1 cellular context compared by ENCODE assay signal in the genomic region with DNA sequence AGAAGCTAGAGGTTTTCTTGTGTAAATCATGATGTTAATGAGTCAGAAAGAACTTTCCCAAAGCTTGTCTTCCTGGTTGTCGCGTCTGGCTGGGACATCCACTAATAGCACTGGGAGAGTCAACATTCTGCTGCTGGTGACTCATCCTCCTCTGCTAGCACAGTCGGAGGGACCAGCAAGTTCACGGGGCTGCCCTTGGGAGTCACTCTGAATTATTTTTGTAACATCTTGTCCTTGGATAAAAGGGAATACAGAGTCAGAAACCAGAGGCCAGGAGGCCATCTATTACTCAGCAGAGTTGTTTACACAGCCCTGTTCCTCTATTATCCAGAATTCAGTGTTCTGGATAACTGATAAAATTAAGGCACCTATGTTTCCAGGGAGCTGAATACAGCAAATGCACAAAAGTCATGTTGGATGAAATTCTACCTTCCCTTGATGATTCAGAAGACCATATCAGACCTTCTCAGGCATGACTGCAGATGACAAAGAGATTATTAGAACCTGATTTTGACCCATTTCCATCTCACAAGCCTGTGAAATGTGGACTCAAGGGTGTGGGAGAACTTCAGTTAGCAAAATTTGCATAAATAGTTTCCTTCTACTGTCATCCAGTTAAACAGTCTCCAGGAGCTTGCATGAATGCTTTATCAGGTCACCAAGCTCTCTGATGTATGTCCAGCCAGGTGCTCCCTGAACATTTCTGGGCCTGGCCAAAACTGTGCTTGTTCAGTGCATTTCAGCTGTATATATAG.
TF ChIP-seq lines count a peak whose summit lies in the region.

No MANE protein-coding gene starts in this region.

TF ChIP-seq in K562, 482 proteins besides CTCF, POLR2A, EP300 and RAD21 (continued from another document and continues in another):
- TF ChIP-seq, protein P1, sequence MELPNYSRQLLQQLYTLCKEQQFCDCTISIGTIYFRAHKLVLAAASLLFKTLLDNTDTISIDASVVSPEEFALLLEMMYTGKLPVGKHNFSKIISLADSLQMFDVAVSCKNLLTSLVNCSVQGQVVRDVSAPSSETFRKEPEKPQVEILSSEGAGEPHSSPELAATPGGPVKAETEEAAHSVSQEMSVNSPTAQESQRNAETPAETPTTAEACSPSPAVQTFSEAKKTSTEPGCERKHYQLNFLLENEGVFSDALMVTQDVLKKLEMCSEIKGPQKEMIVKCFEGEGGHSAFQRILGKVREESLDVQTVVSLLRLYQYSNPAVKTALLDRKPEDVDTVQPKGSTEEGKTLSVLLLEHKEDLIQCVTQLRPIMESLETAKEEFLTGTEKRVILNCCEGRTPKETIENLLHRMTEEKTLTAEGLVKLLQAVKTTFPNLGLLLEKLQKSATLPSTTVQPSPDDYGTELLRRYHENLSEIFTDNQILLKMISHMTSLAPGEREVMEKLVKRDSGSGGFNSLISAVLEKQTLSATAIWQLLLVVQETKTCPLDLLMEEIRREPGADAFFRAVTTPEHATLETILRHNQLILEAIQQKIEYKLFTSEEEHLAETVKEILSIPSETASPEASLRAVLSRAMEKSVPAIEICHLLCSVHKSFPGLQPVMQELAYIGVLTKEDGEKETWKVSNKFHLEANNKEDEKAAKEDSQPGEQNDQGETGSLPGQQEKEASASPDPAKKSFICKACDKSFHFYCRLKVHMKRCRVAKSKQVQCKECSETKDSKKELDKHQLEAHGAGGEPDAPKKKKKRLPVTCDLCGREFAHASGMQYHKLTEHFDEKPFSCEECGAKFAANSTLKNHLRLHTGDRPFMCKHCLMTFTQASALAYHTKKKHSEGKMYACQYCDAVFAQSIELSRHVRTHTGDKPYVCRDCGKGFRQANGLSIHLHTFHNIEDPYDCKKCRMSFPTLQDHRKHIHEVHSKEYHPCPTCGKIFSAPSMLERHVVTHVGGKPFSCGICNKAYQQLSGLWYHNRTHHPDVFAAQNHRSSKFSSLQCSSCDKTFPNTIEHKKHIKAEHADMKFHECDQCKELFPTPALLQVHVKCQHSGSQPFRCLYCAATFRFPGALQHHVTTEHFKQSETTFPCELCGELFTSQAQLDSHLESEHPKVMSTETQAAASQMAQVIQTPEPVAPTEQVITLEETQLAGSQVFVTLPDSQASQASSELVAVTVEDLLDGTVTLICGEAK (IDR thresholded peaks at IDR 0.05): 0 out of 2 replicates have a peak, but pooled peaks have one; percentile 17
- TF ChIP-seq, protein P1 (CRISPR knock-in tag; IDR thresholded peaks at IDR 0.05): no peak
- peak; percentile 45; the same call in 1 of the 2 replicates for TF ChIP-seq CXXC5 (CRISPR knock-in tag; IDR thresholded peaks at IDR 0.05)
- TF ChIP-seq CREB1 (IDR thresholded peaks at IDR 0.05): no peak; the same call in 1 of the 2 replicates
- 0 out of 2 replicates have a peak, but pooled peaks have one; percentile 14 for TF ChIP-seq CREB1 (CRISPR knock-in tag; IDR thresholded peaks at IDR 0.05)
- TF ChIP-seq HEY1 (CRISPR knock-in tag; IDR thresholded peaks at IDR 0.05; ENCODE audit: borderline replicate concordance): 0 out of 2 replicates have a peak, but pooled peaks have one; percentile 12
- TF ChIP-seq, protein P2, sequence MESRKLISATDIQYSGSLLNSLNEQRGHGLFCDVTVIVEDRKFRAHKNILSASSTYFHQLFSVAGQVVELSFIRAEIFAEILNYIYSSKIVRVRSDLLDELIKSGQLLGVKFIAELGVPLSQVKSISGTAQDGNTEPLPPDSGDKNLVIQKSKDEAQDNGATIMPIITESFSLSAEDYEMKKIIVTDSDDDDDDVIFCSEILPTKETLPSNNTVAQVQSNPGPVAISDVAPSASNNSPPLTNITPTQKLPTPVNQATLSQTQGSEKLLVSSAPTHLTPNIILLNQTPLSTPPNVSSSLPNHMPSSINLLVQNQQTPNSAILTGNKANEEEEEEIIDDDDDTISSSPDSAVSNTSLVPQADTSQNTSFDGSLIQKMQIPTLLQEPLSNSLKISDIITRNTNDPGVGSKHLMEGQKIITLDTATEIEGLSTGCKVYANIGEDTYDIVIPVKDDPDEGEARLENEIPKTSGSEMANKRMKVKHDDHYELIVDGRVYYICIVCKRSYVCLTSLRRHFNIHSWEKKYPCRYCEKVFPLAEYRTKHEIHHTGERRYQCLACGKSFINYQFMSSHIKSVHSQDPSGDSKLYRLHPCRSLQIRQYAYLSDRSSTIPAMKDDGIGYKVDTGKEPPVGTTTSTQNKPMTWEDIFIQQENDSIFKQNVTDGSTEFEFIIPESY (CRISPR knock-in tag; IDR thresholded peaks at IDR 0.05): peak; percentile 58; the same call in 1 of the 2 replicates
- TF ChIP-seq, protein P3, sequence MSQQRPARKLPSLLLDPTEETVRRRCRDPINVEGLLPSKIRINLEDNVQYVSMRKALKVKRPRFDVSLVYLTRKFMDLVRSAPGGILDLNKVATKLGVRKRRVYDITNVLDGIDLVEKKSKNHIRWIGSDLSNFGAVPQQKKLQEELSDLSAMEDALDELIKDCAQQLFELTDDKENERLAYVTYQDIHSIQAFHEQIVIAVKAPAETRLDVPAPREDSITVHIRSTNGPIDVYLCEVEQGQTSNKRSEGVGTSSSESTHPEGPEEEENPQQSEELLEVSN (IDR thresholded peaks at IDR 0.05; ENCODE audit: borderline replicate concordance in 1 of 2, extremely low read depth in 1 of 2, insufficient read depth in 1 of 2, insufficient read length in 1 of 2, low read depth in 1 of 2, low read length in 1 of 2, poor library complexity in 1 of 2, severe bottlenecking in 1 of 2): no peak
- no peak for TF ChIP-seq HDGF (IDR thresholded peaks at IDR 0.05)
- TF ChIP-seq, protein P4, sequence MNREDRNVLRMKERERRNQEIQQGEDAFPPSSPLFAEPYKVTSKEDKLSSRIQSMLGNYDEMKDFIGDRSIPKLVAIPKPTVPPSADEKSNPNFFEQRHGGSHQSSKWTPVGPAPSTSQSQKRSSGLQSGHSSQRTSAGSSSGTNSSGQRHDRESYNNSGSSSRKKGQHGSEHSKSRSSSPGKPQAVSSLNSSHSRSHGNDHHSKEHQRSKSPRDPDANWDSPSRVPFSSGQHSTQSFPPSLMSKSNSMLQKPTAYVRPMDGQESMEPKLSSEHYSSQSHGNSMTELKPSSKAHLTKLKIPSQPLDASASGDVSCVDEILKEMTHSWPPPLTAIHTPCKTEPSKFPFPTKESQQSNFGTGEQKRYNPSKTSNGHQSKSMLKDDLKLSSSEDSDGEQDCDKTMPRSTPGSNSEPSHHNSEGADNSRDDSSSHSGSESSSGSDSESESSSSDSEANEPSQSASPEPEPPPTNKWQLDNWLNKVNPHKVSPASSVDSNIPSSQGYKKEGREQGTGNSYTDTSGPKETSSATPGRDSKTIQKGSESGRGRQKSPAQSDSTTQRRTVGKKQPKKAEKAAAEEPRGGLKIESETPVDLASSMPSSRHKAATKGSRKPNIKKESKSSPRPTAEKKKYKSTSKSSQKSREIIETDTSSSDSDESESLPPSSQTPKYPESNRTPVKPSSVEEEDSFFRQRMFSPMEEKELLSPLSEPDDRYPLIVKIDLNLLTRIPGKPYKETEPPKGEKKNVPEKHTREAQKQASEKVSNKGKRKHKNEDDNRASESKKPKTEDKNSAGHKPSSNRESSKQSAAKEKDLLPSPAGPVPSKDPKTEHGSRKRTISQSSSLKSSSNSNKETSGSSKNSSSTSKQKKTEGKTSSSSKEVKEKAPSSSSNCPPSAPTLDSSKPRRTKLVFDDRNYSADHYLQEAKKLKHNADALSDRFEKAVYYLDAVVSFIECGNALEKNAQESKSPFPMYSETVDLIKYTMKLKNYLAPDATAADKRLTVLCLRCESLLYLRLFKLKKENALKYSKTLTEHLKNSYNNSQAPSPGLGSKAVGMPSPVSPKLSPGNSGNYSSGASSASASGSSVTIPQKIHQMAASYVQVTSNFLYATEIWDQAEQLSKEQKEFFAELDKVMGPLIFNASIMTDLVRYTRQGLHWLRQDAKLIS (CRISPR knock-in tag; IDR thresholded peaks at IDR 0.05): 0 out of 2 replicates have a peak, but pooled peaks have one; percentile 53
- no peak for TF ChIP-seq ETV5 (CRISPR knock-in tag; IDR thresholded peaks at IDR 0.05; ENCODE audit: low read depth)
- no peak for TF ChIP-seq CEBPG (CRISPR knock-in tag; IDR thresholded peaks at IDR 0.05)
- TF ChIP-seq CEBPG (tag; conservative IDR thresholded peaks at IDR 0.05 in 1 of 2, IDR thresholded peaks at IDR 0.05 in 1 of 2): no peak
- no peak for TF ChIP-seq ZNF140 (CRISPR knock-in tag; IDR thresholded peaks at IDR 0.05)
- TF ChIP-seq TEAD4 (IDR thresholded peaks at IDR 0.05; ENCODE audit: low read length): peak; percentile 79
- no peak for TF ChIP-seq TEAD4 (CRISPR knock-in tag; IDR thresholded peaks at IDR 0.05; ENCODE audit: borderline replicate concordance)
- 0 out of 2 replicates have a peak, but pooled peaks have one; percentile 20 for TF ChIP-seq NFIC (IDR thresholded peaks at IDR 0.05)
- TF ChIP-seq, protein P5, sequence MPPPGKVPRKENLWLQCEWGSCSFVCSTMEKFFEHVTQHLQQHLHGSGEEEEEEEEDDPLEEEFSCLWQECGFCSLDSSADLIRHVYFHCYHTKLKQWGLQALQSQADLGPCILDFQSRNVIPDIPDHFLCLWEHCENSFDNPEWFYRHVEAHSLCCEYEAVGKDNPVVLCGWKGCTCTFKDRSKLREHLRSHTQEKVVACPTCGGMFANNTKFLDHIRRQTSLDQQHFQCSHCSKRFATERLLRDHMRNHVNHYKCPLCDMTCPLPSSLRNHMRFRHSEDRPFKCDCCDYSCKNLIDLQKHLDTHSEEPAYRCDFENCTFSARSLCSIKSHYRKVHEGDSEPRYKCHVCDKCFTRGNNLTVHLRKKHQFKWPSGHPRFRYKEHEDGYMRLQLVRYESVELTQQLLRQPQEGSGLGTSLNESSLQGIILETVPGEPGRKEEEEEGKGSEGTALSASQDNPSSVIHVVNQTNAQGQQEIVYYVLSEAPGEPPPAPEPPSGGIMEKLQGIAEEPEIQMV (tag; conservative IDR thresholded peaks at IDR 0.05; ENCODE audit: low read depth): no peak
- TF ChIP-seq, protein P6, sequence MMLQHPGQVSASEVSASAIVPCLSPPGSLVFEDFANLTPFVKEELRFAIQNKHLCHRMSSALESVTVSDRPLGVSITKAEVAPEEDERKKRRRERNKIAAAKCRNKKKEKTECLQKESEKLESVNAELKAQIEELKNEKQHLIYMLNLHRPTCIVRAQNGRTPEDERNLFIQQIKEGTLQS (IDR thresholded peaks at IDR 0.05): peak; percentile 98
- TF ChIP-seq, protein P6 (CRISPR knock-in tag; conservative IDR thresholded peaks at IDR 0.05): peak; percentile 90
- TF ChIP-seq ZNF24 (IDR thresholded peaks at IDR 0.05): peak; percentile 52
- TF ChIP-seq POLR3A (IDR thresholded peaks at IDR 0.05; ENCODE audit: borderline replicate concordance, extremely low read depth, insufficient read depth, insufficient read length): no peak
- TF ChIP-seq SP1 (CRISPR knock-in tag; IDR thresholded peaks at IDR 0.05): 0 out of 2 replicates have a peak, but pooled peaks have one; percentile 25
- no peak for TF ChIP-seq DNMT1 (IDR thresholded peaks at IDR 0.05)
- no peak for TF ChIP-seq STAT5A (IDR thresholded peaks at IDR 0.05; ENCODE audit: borderline replicate concordance, low read length)
- peak; percentile 28 for TF ChIP-seq HDAC3 (IDR thresholded peaks at IDR 0.05; ENCODE audit: borderline replicate concordance, partially characterized antibody)
- TF ChIP-seq, protein P7, sequence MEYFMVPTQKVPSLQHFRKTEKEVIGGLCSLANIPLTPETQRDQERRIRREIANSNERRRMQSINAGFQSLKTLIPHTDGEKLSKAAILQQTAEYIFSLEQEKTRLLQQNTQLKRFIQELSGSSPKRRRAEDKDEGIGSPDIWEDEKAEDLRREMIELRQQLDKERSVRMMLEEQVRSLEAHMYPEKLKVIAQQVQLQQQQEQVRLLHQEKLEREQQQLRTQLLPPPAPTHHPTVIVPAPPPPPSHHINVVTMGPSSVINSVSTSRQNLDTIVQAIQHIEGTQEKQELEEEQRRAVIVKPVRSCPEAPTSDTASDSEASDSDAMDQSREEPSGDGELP (CRISPR knock-in tag; IDR thresholded peaks at IDR 0.05; ENCODE audit: borderline replicate concordance): 0 out of 2 replicates have a peak, but pooled peaks have one; percentile 30
- TF ChIP-seq KDM1A (IDR thresholded peaks at IDR 0.05): peak; percentile 81 to 85
- TF ChIP-seq BRCA1 (IDR thresholded peaks at IDR 0.05): no peak
- TF ChIP-seq BRCA1 (CRISPR knock-in tag; IDR thresholded peaks at IDR 0.05): no peak
- TF ChIP-seq MCM5 (IDR thresholded peaks at IDR 0.05; ENCODE audit: low read depth): no peak
- peak; percentile 85 for TF ChIP-seq ESRRA (IDR thresholded peaks at IDR 0.05; ENCODE audit: borderline replicate concordance, low read depth)
- no peak for TF ChIP-seq TCF7L2 (IDR thresholded peaks at IDR 0.05; ENCODE audit: low read depth, low read length)
- TF ChIP-seq, protein P8, sequence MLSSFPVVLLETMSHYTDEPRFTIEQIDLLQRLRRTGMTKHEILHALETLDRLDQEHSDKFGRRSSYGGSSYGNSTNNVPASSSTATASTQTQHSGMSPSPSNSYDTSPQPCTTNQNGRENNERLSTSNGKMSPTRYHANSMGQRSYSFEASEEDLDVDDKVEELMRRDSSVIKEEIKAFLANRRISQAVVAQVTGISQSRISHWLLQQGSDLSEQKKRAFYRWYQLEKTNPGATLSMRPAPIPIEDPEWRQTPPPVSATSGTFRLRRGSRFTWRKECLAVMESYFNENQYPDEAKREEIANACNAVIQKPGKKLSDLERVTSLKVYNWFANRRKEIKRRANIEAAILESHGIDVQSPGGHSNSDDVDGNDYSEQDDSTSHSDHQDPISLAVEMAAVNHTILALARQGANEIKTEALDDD (IDR thresholded peaks at IDR 0.05): peak; percentile 60; the same call in 1 of the 2 replicates
- TF ChIP-seq EP400 (IDR thresholded peaks at IDR 0.05): peak; percentile 29; the same call in 1 of the 2 replicates
